20 cellular contexts compared by ENCODE assay signal in the genomic region with DNA sequence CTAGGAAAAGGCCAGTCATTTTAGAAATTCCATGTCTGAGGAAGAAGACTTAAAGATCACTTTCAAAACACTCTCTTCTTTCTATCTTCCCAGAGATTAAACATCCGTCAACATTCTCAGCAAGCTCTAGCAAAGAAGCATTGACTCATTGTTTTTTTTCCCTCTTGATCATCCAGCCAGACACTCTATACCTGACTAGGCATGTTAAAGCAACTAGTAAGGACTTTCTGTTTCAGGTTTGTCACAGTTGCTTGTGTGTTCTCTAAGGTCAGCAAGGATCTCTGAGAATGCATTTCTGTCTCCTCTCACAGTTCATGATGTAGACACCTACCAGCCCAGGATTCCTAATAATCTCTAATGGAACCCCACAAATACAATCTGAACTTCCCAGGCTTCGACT.
DNase-seq lines count a peak whose midpoint lies in the region; TF ChIP-seq lines count a peak whose summit lies in the region.
"Had no signal": no experiment of that assay in that cellular context is flagged by ENCODE, and none has a peak within 500 bp of the region (broad histone marks: within the 10 kb centered on the region; RNA-seq: fewer than 3 reads in every experiment).

No MANE protein-coding gene starts in this region.

- H3K36me3 ChIP-seq in KMS-11 (ENCODE audit: insufficient read depth) (no peaks in the 10 kb centered on the region), mammary epithelial cell (ENCODE audit: insufficient read depth, low read length) (no peaks in the 10 kb centered on the region)
- H3K36me3 ChIP-seq: BE2C, HAP-1 had no signal

- no peak overlapping the region for H3K9ac ChIP-seq in KMS-11
- H3K9ac ChIP-seq in mammary epithelial cell (ENCODE audit: insufficient read depth, low read length), result no peak overlapping the region
- H3K9ac ChIP-seq: GM23248 had no signal

- H3K27ac Mint-ChIP-seq in type B pancreatic cell (no peak overlapping the region), nephron progenitor cell (no peak overlapping the region)

- H3K9me3 ChIP-seq in mammary epithelial cell (replicated peaks; ENCODE audit: insufficient read depth, low read length), result no peaks in the 10 kb centered on the region
- H3K9me3 ChIP-seq: BE2C, HAP-1 had no signal

- no TSS peak for BruUV-seq in mammary epithelial cell (replicated peaks; lab: Mats Ljungman, UMichigan)

- WGBS in mammary epithelial cell (ENCODE audit: low coverage, missing lambda C conversion rate), result 5% methylated on average over 2 of the region's 2 CpGs

- H3K4me3 Mint-ChIP-seq in type B pancreatic cell, result no peak overlapping the region
- no peak overlapping the region for H3K4me3 Mint-ChIP-seq in nephron progenitor cell

- dilution Hi-C loops in mammary epithelial cell (cut with HindIII; ENCODE audit: low sequenced_read_pairs), result no loop called here

- H3K36me3 Mint-ChIP-seq in type B pancreatic cell (no peaks in the 10 kb centered on the region), nephron progenitor cell (ENCODE audit: low read depth) (no peaks in the 10 kb centered on the region)

- H3K4me1 Mint-ChIP-seq in type B pancreatic cell (ENCODE audit: unreplicated experiment), result no peaks in the 10 kb centered on the region
- H3K4me1 Mint-ChIP-seq in nephron progenitor cell, result no peaks in the 10 kb centered on the region

- H3K4me2 ChIP-seq in KMS-11, result no peak overlapping the region
- H3K4me2 ChIP-seq in mammary epithelial cell (ENCODE audit: insufficient read depth, low read depth, low read length), result peak overlapping the region; percentile 17

- intact Hi-C loops in mammary epithelial cell (cut with micrococcal nuclease), result no loop called here

- no peak overlapping the region for H3K4me3 ChIP-seq in KMS-11 (IDR thresholded peaks at IDR 0.05; ENCODE audit: insufficient read depth, low read depth, low read length)
- H3K4me3 ChIP-seq in mammary epithelial cell (replicated peaks in 1 of 3; ENCODE audit: insufficient read depth in 1 of 3, low read depth in 2 of 3, low read length in 3 of 3), result no peak overlapping the region
- H3K4me3 ChIP-seq: GM23248, HAP-1 had no signal

- in situ Hi-C loops in Caki2 (cut with HindIII; ENCODE audit: low pct_unique_long_range_greater_than_20kb, low sequenced_read_pairs), result no loop called here
- in situ Hi-C loops in mammary epithelial cell (cut with MboI; ENCODE audit: low sequenced_read_pairs in 2 of 2), result no loop called here

- peaks cover 16% of the 10 kb centered on the region for H3K27me3 Mint-ChIP-seq in type B pancreatic cell
- H3K27me3 Mint-ChIP-seq in nephron progenitor cell (ENCODE audit: low read depth, poor library complexity), result peaks cover 23% of the 10 kb centered on the region

- no peak overlapping the region for H2AFZ ChIP-seq in KMS-11 (ENCODE audit: low read depth)
- peak overlapping the region; percentile 67 for H2AFZ ChIP-seq in mammary epithelial cell (ENCODE audit: low read depth, low read length)
- H2AFZ ChIP-seq: GM23248 had no signal

- H4K20me1 ChIP-seq in KMS-11 (ENCODE audit: insufficient read depth), result no peaks in the 10 kb centered on the region
- H4K20me1 ChIP-seq in mammary epithelial cell (ENCODE audit: insufficient read depth, low read length), result peaks cover 3% of the 10 kb centered on the region

- CTCF ChIA-PET in mammary epithelial cell (lab: Charles Lee; ENCODE audit: low non-redundant PET), result no interaction called here

- no peaks in the 10 kb centered on the region for H3K9me3 Mint-ChIP-seq in type B pancreatic cell
- no peaks in the 10 kb centered on the region for H3K9me3 Mint-ChIP-seq in nephron progenitor cell

- DNase-seq in Caki2 (ENCODE audit: low read depth) (peak; percentile 6), mammary epithelial cell (peak; percentile 87), iris pigment epithelial cell (ENCODE audit: low read depth) (peak; percentile 20), type B pancreatic cell (ENCODE audit: extremely low spot score, unreplicated experiment) (no peak), nephron progenitor cell (no peak), NCI-H1436 treated with DMSO at 0.1 percent for 48 hours (lab: John Stamatoyannopoulos, UW) (no peak)
- DNase-seq: BE2C, DND-41, GM23248, KG1, NCI-H1417, NCI-H187, NCI-H446, NCI-H526, OCI-M1, SHP77, SW 1271 had no signal

- H3K27me3 ChIP-seq in KMS-11 (ENCODE audit: insufficient read depth, low read depth) (no peaks in the 10 kb centered on the region), mammary epithelial cell (ENCODE audit: insufficient read depth, low read length) (no peaks in the 10 kb centered on the region)
- H3K27me3 ChIP-seq: BE2C had no signal

- H3K27ac ChIP-seq in KMS-11, result peak overlapping the region; percentile 15; the same call in 1 of the 2 replicates
- H3K27ac ChIP-seq in mammary epithelial cell (ENCODE audit: insufficient read depth, low read depth, low read length), result peak overlapping the region; percentile 23
- H3K27ac ChIP-seq: GM23248, HL-60 had no signal

- H3K4me1 ChIP-seq in KMS-11 (ENCODE audit: low read depth, poor library complexity, severe bottlenecking), result peaks cover 4% of the 10 kb centered on the region
- H3K4me1 ChIP-seq in mammary epithelial cell (ENCODE audit: insufficient read depth, low read length), result peaks cover 14% of the 10 kb centered on the region
- H3K4me1 ChIP-seq: BE2C had no signal

- TF ChIP-seq CTCF in KMS-11 (conservative IDR thresholded peaks at IDR 0.05; ENCODE audit: low read depth, low read length) (no peak), mammary epithelial cell (conservative IDR thresholded peaks at IDR 0.05 in 1 of 2, IDR thresholded peaks at IDR 0.05 in 1 of 2; ENCODE audit: extremely low read depth in 1 of 2, insufficient read depth in 1 of 2, low read depth in 1 of 2, low read length in 2 of 2) (no peak), type B pancreatic cell (conservative IDR thresholded peaks at IDR 0.05) (no peak), nephron progenitor cell (IDR thresholded peaks at IDR 0.05) (no peak)

- H3K79me2 ChIP-seq in KMS-11 (ENCODE audit: insufficient read depth, low read depth) (no peaks in the 10 kb centered on the region), mammary epithelial cell (ENCODE audit: insufficient read depth, low read length) (no peaks in the 10 kb centered on the region)

Comparison
In these comparisons a context has a peak if more than half of its experiments do, and no peak if none do; other contexts are left out.
1. DNase-seq: peak in Caki2 (single experiment), mammary epithelial cell (single experiment) and iris pigment epithelial cell (single experiment); none in type B pancreatic cell (single experiment), nephron progenitor cell (single experiment) and NCI-H1436 treated with DMSO at 0.1 percent for 48 hours (single experiment).